In the genomic region with DNA sequence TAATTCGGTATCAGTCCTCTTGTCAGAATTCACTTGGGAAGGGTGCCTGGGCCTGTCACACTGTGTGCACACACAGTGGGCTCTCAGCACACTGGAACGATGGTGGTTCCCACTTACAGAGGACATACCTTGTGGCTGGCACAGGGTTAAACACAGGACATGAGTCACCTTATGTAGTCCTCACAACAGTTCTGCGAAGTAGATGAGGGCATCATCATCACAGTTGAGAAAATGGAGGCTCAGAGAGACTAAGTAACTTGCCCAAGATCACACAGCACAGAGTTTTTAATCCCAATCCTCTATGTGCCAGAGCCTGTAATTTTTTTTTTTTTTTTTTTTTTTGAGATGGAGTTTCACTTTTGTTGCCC, we compare ENCODE assay signal across 13 cellular contexts.
A peak's percentile ranks its signal among the peaks of the same experiment; 100 is the strongest.
DNase-seq lines count a peak whose midpoint lies in the region; ATAC-seq, FAIRE-seq and TF ChIP-seq lines count a peak whose summit lies in the region.
"Had no signal": no experiment of that assay in that cellular context is flagged by ENCODE, and none has a peak within 500 bp of the region (broad histone marks: within the 10 kb centered on the region; RNA-seq: fewer than 3 reads in every experiment).

No MANE protein-coding gene starts in this region.

- no peak overlapping the region for H3K4me3 ChIP-seq in fibroblast of villous mesenchyme (ENCODE audit: low read depth, low read length)
- no peak overlapping the region for H3K4me3 ChIP-seq in subcutaneous abdominal adipose tissue (ENCODE audit: low read depth in 1 of 5, low read length in 5 of 5)
- H3K4me3 ChIP-seq: mucosa of descending colon had no signal

- peaks cover 2% of the 10 kb centered on the region for H3K9me3 Mint-ChIP-seq in activated CD8-positive, alpha-beta memory T cell treated with anti-CD3 and anti-CD28 coated beads, Interleukin-2, amount 10 ng/mL, durations not matched to agents 7 days and 5 days (ENCODE audit: low read depth)

- CTCF ChIA-PET in activated CD8-positive, alpha-beta memory T cell treated with anti-CD3 and anti-CD28 coated beads, Interleukin-2, amount 10 ng/mL, durations not matched to agents 7 days and 5 days (lab: Charles Lee) = interaction anchor here (0.7 to 5.1 kb wide), 5 partner anchors 15 to 219 kb away, joined by 3 to 42 read pairs (median 3); a partner anchor contains a TSS

- peak overlapping the region; percentile 64 for H3K27ac Mint-ChIP-seq in activated CD8-positive, alpha-beta memory T cell treated with anti-CD3 and anti-CD28 coated beads, Interleukin-2, amount 10 ng/mL, durations not matched to agents 7 days and 5 days
- H3K27ac Mint-ChIP-seq: IgD-negative memory B cell had no signal

- H3K27me3 Mint-ChIP-seq in activated CD8-positive, alpha-beta memory T cell treated with anti-CD3 and anti-CD28 coated beads, Interleukin-2, amount 10 ng/mL, durations not matched to agents 7 days and 5 days = no peaks in the 10 kb centered on the region
- H3K27me3 Mint-ChIP-seq: IgD-negative memory B cell had no signal

- peaks cover 6% of the 10 kb centered on the region for H3K36me3 Mint-ChIP-seq in activated CD8-positive, alpha-beta memory T cell treated with anti-CD3 and anti-CD28 coated beads, Interleukin-2, amount 10 ng/mL, durations not matched to agents 7 days and 5 days

- H3K27me3 ChIP-seq in subcutaneous abdominal adipose tissue (ENCODE audit: control insufficient read depth in 5 of 5, insufficient read depth in 4 of 5, low read length in 5 of 5) = no peaks in the 10 kb centered on the region

- FAIRE-seq in GM19239 (lab: Jason Lieb, UNC) = no peak
- FAIRE-seq: frontal cortex, urothelium cell line had no signal

- peaks cover 54% of the 10 kb centered on the region for H3K4me1 Mint-ChIP-seq in activated CD8-positive, alpha-beta memory T cell treated with anti-CD3 and anti-CD28 coated beads, Interleukin-2, amount 10 ng/mL, durations not matched to agents 7 days and 5 days

- no peak for TF ChIP-seq CTCF in fibroblast of villous mesenchyme (IDR thresholded peaks at IDR 0.05; ENCODE audit: insufficient read depth, low read depth, low read length)

- no peak overlapping the region for H3K4me3 Mint-ChIP-seq in activated CD8-positive, alpha-beta memory T cell treated with anti-CD3 and anti-CD28 coated beads, Interleukin-2, amount 10 ng/mL, durations not matched to agents 7 days and 5 days

- peak overlapping the region in 4 of 5 donors; percentile 26 to 84 (median 52) for H3K9ac ChIP-seq in subcutaneous abdominal adipose tissue (ENCODE audit: low read length in 5 of 5)

- peak; percentile 61 for ATAC-seq in activated CD8-positive, alpha-beta memory T cell treated with anti-CD3 and anti-CD28 coated beads, Interleukin-2, amount 10 ng/mL, durations not matched to agents 7 days and 5 days
- no peak for ATAC-seq in esophagus mucosa
- ATAC-seq: mucosa of descending colon had no signal

- H3K27ac ChIP-seq in subcutaneous abdominal adipose tissue (ENCODE audit: low read depth, low read length) = peak overlapping the region; percentile 99

- H3K36me3 ChIP-seq in subcutaneous abdominal adipose tissue (ENCODE audit: control insufficient read depth in 5 of 5, insufficient read depth in 5 of 5, low read length in 5 of 5) = no peaks in the 10 kb centered on the region

- DNase-seq in activated CD8-positive, alpha-beta memory T cell treated with anti-CD3 and anti-CD28 coated beads, Interleukin-2, amount 10 ng/mL, durations not matched to agents 7 days and 5 days = peak; percentile 71
- DNase-seq in activated CD8-positive, alpha-beta memory T cell treated with anti-CD3 and anti-CD28 coated beads, Interleukin-2, amount 50 U/mL, for 4 hours = no peak
- DNase-seq in SW 1271 (lab: John Stamatoyannopoulos, UW) (peak; percentile 59 to 60), fibroblast of villous mesenchyme (ENCODE audit: low read depth) (peak; percentile 14), GM19239 (ENCODE audit: insufficient read length, low spot score) (no peak), AG20443 (ENCODE audit: low spot score) (no peak)
- DNase-seq: NCI-H526 had no signal

- H3K9me3 ChIP-seq in subcutaneous abdominal adipose tissue (ENCODE audit: control insufficient read depth in 5 of 5, low read length in 5 of 5) = no peaks in the 10 kb centered on the region
- H3K9me3 ChIP-seq: mucosa of descending colon had no signal

- H3K4me1 ChIP-seq in subcutaneous abdominal adipose tissue (ENCODE audit: control insufficient read depth in 5 of 5, insufficient read depth in 5 of 5, low read length in 5 of 5) = peaks cover 17 to 70% (median 59%) of the 10 kb centered on the region in 5 donors

Comparison
In these comparisons a context has a peak if more than half of its experiments do, and no peak if none do; other contexts are left out.
1. DNase-seq: peak in activated CD8-positive, alpha-beta memory T cell treated with anti-CD3 and anti-CD28 coated beads, Interleukin-2, amount 10 ng/mL, durations not matched to agents 7 days and 5 days (single experiment), SW 1271 (2 of 2) and fibroblast of villous mesenchyme (single experiment); none in activated CD8-positive, alpha-beta memory T cell treated with anti-CD3 and anti-CD28 coated beads, Interleukin-2, amount 50 U/mL, for 4 hours (single experiment), GM19239 (single experiment) and AG20443 (single experiment).